ENCODE assay signal across 23 cellular contexts in genomic region chr22:39949964-39950737, GRCh38. TPM values are rescaled to one million over a fixed set of nuclear protein-coding genes. Genes with fewer than 3 reads are reported as not detected.
DNase-seq lines count a peak whose midpoint lies in the region; ATAC-seq lines count a peak whose summit lies in the region.
"Had no signal": no experiment of that assay in that cellular context is flagged by ENCODE, and none has a peak within 500 bp of the region (broad histone marks: within the 10 kb centered on the region; RNA-seq: fewer than 3 reads in every experiment).

No MANE protein-coding gene starts in this region.

- H3K27me3 Mint-ChIP-seq in activated naive CD4-positive, alpha-beta T cell treated with anti-CD3 and anti-CD28 coated beads, Interleukin-2, amount 50 U/mL, for 24 hours = no peaks in the 10 kb centered on the region
- no peaks in the 10 kb centered on the region for H3K27me3 Mint-ChIP-seq in activated CD4-positive, alpha-beta memory T cell treated with anti-CD3 and anti-CD28 coated beads for 36 hours

- H3K27ac Mint-ChIP-seq in activated naive CD4-positive, alpha-beta T cell treated with anti-CD3 and anti-CD28 coated beads, Interleukin-2, amount 50 U/mL, for 24 hours = peak overlapping the region; percentile 67
- H3K27ac Mint-ChIP-seq in activated CD4-positive, alpha-beta memory T cell treated with anti-CD3 and anti-CD28 coated beads for 36 hours = peak overlapping the region; percentile 6

- peaks cover 99% of the 10 kb centered on the region for H3K4me1 Mint-ChIP-seq in activated naive CD4-positive, alpha-beta T cell treated with anti-CD3 and anti-CD28 coated beads, Interleukin-2, amount 50 U/mL, for 24 hours
- H3K4me1 Mint-ChIP-seq in activated CD4-positive, alpha-beta memory T cell treated with anti-CD3 and anti-CD28 coated beads for 36 hours (ENCODE audit: low read depth) = peaks cover 93% of the 10 kb centered on the region

- ATAC-seq in HG03280 (IDR thresholded peaks at IDR 0.05; ENCODE audit: unreplicated experiment) = no peak
- ATAC-seq: gastroesophageal sphincter had no signal

- CTCF ChIA-PET in activated CD4-positive, alpha-beta memory T cell treated with anti-CD3 and anti-CD28 coated beads for 36 hours (lab: Charles Lee) = interaction anchor here (0.7 to 5.8 kb wide), 9 partner anchors 8 to 416 kb away, joined by 3 to 37 read pairs (median 4); no protein-coding TSS in a partner anchor

- H3K36me3 Mint-ChIP-seq in activated naive CD4-positive, alpha-beta T cell treated with anti-CD3 and anti-CD28 coated beads, Interleukin-2, amount 50 U/mL, for 24 hours = peaks cover 16% of the 10 kb centered on the region
- peaks cover 23% of the 10 kb centered on the region for H3K36me3 Mint-ChIP-seq in activated CD4-positive, alpha-beta memory T cell treated with anti-CD3 and anti-CD28 coated beads for 36 hours
- H3K36me3 Mint-ChIP-seq: brain had no signal

- H3K4me3 Mint-ChIP-seq in activated naive CD4-positive, alpha-beta T cell treated with anti-CD3 and anti-CD28 coated beads, Interleukin-2, amount 50 U/mL, for 24 hours = peak overlapping the region; percentile 4
- H3K4me3 Mint-ChIP-seq in activated CD4-positive, alpha-beta memory T cell treated with anti-CD3 and anti-CD28 coated beads for 36 hours = no peak overlapping the region
- H3K4me3 Mint-ChIP-seq: brain had no signal

- no peaks in the 10 kb centered on the region for H3K9me3 Mint-ChIP-seq in activated naive CD4-positive, alpha-beta T cell treated with anti-CD3 and anti-CD28 coated beads, Interleukin-2, amount 50 U/mL, for 24 hours
- H3K9me3 Mint-ChIP-seq in activated CD4-positive, alpha-beta memory T cell treated with anti-CD3 and anti-CD28 coated beads for 36 hours = no peaks in the 10 kb centered on the region

- POLR2A ChIA-PET in activated CD4-positive, alpha-beta memory T cell treated with anti-CD3 and anti-CD28 coated beads for 36 hours (lab: Charles Lee) = interaction anchor here (0.6 kb wide), 1 partner anchor 15 kb away, joined by 3 read pairs; no protein-coding TSS in a partner anchor

- intact Hi-C loops in activated CD4-positive, alpha-beta memory T cell treated with anti-CD3 and anti-CD28 coated beads for 36 hours (cut with micrococcal nuclease) = loop anchor here (10.0 kb wide), 1 partner anchor 375 kb away; no protein-coding TSS in a partner anchor

- DNase-seq in activated naive CD4-positive, alpha-beta T cell treated with anti-CD3 and anti-CD28 coated beads, Interleukin-2, amount 50 U/mL, for 16 hours = no peak
- no peak for DNase-seq in activated CD4-positive, alpha-beta memory T cell treated with anti-CD3 and anti-CD28 coated beads for 36 hours
- DNase-seq in left kidney (ENCODE audit: low read depth, low spot score) = peak; percentile 66
- no peak for DNase-seq in dedifferentiated amniotic fluid mesenchymal stem cell (ENCODE audit: extremely low spot score)
- DNase-seq in NCI-H1417 treated with DMSO at 0.1 percent for 48 hours (lab: John Stamatoyannopoulos, UW) = no peak
- no peak for DNase-seq in NCI-H524 (lab: John Stamatoyannopoulos, UW)
- DNase-seq: activated CD4-positive, alpha-beta T cell treated with anti-CD3 and anti-CD28 coated beads for 48 hours; activated effector memory CD4-positive, alpha-beta T cell treated with anti-CD3 and anti-CD28 coated beads, Interleukin-2, amount 50 U/mL, for 16 hours; dermis blood vessel endothelial cell; erythroblast; H7; NCI-H1694 treated with DMSO at 0.1 percent for 48 hours; NCI-H446; SIG-M5; stimulated activated CD4-positive, alpha-beta T cell treated with anti-CD3 and anti-CD28 coated beads, Interleukin-15, amount 100 ng/mL, for 24 hours had no signal

RNA-seq across cellular contexts. Expression of gene TMA7B, which starts 10.0 kb away (rescaled TPM):
- total RNA-seq in activated CD4-positive, alpha-beta memory T cell treated with anti-CD3 and anti-CD28 coated beads for 36 hours = 1 to 10 TPM in 1 of 2 experiments, under 1 TPM in 1; 0.86 to 1.1 TPM
- total RNA-seq: dermis blood vessel endothelial cell, gastroesophageal sphincter, H7, HT1080, myocyte, renal cortical epithelial cell had no signal

RNA-seq across cellular contexts. Expression of gene FAM83F, which starts 44.6 kb away (rescaled TPM):
- under 1 TPM; 0.26 to 0.41 TPM for total RNA-seq in activated CD4-positive, alpha-beta memory T cell treated with anti-CD3 and anti-CD28 coated beads for 36 hours
- total RNA-seq: myocyte had no signal

RNA-seq across cellular contexts. Expression of gene GRAP2, which starts 49.3 kb away (rescaled TPM):
- 10 to 100 TPM; 37.7 to 38.1 TPM for total RNA-seq in activated CD4-positive, alpha-beta memory T cell treated with anti-CD3 and anti-CD28 coated beads for 36 hours
- total RNA-seq: dermis blood vessel endothelial cell, myocyte, renal cortical epithelial cell had no signal

RNA-seq across cellular contexts. Expression of gene ENTHD1, which starts 56.6 kb away (rescaled TPM):
- total RNA-seq in activated CD4-positive, alpha-beta memory T cell treated with anti-CD3 and anti-CD28 coated beads for 36 hours = under 1 TPM; 0.41 to 0.95 TPM
- total RNA-seq: dermis blood vessel endothelial cell, H7, HT1080, lower leg skin, myocyte, renal cortical epithelial cell had no signal
